Comparison of ENCODE assay signal across 8 cellular contexts in the genomic region with DNA sequence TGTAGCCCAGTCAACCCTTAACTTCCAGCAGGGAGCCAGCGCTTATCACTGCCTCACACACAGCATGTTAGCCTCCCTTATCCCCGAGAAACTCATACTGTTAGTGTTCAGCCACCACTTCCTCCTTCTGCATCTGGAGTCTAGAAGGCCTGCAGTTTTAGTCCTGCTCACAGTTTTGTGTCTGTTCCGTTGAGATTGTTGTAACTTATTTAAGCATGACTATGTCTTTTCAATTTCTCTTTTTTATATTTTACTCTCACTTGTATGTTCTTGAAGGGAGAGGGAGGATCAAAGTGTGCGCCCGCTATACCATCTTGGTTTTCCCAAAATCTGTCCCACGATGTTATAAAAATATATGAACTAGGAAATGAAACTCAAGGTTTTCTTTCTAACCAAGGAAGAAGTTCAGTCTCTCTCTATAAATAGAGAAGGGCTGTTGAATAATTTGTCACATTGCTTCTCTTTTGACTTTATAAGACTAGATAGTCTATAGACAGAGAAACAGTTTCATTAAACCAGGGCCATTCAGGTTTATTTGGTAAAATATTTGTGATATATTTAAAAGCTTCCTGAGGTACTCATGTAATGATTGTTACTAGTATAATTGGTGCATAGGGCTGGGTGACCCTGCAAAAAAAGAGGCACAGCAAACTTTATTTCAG. TPM values are rescaled to one million over a fixed set of nuclear protein-coding genes. Genes with fewer than 3 reads are reported as not detected.
DNase-seq lines count a peak whose midpoint lies in the region; ATAC-seq lines count a peak whose summit lies in the region.
"Not testable (repeated sequence)": the region's sequence is repeated elsewhere in the genome, so short reads cannot be mapped to it uniquely, and the experiment has no call there.

No MANE protein-coding gene starts in this region.

- peak overlapping the region; percentile 65 to 96 (median 82) for H3K4me3 Mint-ChIP-seq in naive B cell

- not testable (repeated sequence) for H3K36me3 Mint-ChIP-seq in naive B cell

- H3K27ac Mint-ChIP-seq in naive B cell: peak overlapping the region; percentile 90 to 98 (median 94)

- peaks cover 14 to 47% (median 41%) of the 10 kb centered on the region in 3 donors for H3K4me1 Mint-ChIP-seq in naive B cell

- H3K9me3 Mint-ChIP-seq in naive B cell: not testable (repeated sequence)

- H3K27me3 Mint-ChIP-seq in naive B cell: not testable (repeated sequence)

- DNase-seq in AML-193 (lab: John Stamatoyannopoulos, UW) (peak; percentile 76 to 79), MV-4-11 (lab: John Stamatoyannopoulos, UW) (peak; percentile 88), SKM-1 (lab: John Stamatoyannopoulos, UW; ENCODE audit: unreplicated experiment) (peak; percentile 31), amniotic epithelial cell (ENCODE audit: low read depth) (peak; percentile 25), naive B cell (peak; percentile 50)

- ATAC-seq in GM18502 (IDR thresholded peaks at IDR 0.05; ENCODE audit: poor library complexity, unreplicated experiment) (peak; percentile 46), GM21423 (IDR thresholded peaks at IDR 0.05; ENCODE audit: unreplicated experiment) (peak; percentile 24), HG03342 (IDR thresholded peaks at IDR 0.05; ENCODE audit: unreplicated experiment) (peak; percentile 37), naive B cell (ENCODE audit: low read depth in 2 of 2) (peak; percentile 20 to 21)

RNA-seq across cellular contexts. Expression of a gene that starts 3.9 kb away (rescaled TPM):
- polyA plus RNA-seq in naive B cell (ENCODE audit: low read depth in 6 of 6): 1 to 10 TPM in 3 of 6 donors, under 1 TPM in 2, not detected in 1; 0.67 to 2.4 (median 1.1) TPM

Comparison
In these comparisons a context has a peak if more than half of its experiments do, and no peak if none do; other contexts are left out.
1. Peak in every context shown above with its lines: DNase-seq and ATAC-seq.
2. DNase-seq: peak in every context shown above with its lines; median percentile 88 in MV-4-11; 78 in AML-193; 50 in naive B cell; 31 in SKM-1; 25 in amniotic epithelial cell.